ENCODE assay signal across 12 cellular contexts in the genomic region with DNA sequence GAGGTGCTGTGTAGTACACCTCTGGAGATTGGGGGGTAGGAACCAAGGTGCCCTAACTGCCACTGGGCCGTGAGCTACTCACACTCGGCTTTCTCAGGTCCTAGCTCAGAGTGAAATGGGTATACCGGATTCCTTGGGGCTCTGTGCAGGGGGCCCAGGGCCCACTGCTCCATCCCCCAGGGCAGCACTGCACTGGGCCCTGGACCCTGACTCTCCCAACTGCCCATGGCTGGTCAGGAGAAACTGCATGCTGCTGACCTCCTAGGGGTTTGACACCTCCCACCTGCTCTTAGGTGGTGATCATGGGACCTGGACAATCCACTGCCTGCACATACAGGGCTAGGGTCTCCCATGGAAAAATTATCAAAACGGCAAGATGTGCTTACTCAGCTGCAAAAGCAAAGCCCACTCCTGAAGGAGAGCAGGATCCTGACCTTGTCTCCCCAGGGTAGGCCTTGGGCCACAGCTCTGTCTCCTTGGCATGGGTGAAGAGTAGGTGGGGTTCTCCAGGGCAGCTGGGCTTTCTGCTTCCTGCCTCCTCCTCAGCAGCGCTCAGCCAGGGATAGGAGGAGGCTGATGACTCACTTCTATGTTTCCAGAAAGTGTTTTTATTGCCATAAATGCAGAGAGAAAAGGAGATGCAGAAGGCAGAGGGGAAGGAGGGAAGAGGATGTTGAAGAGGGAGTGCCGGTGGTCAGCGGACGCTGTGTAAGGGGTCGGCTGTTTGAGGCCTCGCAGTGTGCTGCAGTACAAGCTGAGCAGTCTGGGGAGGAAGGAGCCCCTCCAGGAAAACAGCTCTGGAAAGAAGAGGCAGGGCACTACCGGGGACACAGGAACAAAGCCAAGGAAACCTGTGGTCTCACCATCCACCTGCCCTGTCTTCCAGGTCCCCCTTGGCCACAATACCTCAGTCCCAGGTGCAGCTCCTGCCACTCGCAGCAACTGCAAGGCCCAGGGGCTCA.
DNase-seq lines count a peak whose midpoint lies in the region; ATAC-seq, FAIRE-seq and TF ChIP-seq lines count a peak whose summit lies in the region.
"Had no signal": no experiment of that assay in that cellular context is flagged by ENCODE, and none has a peak within 500 bp of the region (broad histone marks: within the 10 kb centered on the region; RNA-seq: fewer than 3 reads in every experiment).

No MANE protein-coding gene starts in this region.

- intact Hi-C loops in heart left ventricle (cut with DNase I): loop anchor here in 1 of 10 donors (10.0 kb wide), 1 partner anchor 52 kb away; no protein-coding TSS in a partner anchor

- H3K27ac ChIP-seq in heart left ventricle: peak overlapping the region in 2 of 12 donors; percentile 5 to 27
- H3K27ac ChIP-seq: thoracic aorta had no signal

- no peak for TF ChIP-seq CTCF in heart left ventricle (IDR thresholded peaks at IDR 0.05)

- peak in 3 of 4 donors; percentile 70 to 87 (median 73) for ATAC-seq in heart left ventricle
- ATAC-seq in activated CD8-positive, alpha-beta T cell treated with anti-CD3 and anti-CD28 coated beads, Interleukin-2, amount 10 ng/mL, durations not matched to agents 7 days and 5 days: no peak

- no peak overlapping the region for H3K27ac Mint-ChIP-seq in activated CD8-positive, alpha-beta T cell treated with anti-CD3 and anti-CD28 coated beads, Interleukin-2, amount 10 ng/mL, durations not matched to agents 7 days and 5 days

- peaks cover 3% of the 10 kb centered on the region for H3K27me3 Mint-ChIP-seq in activated CD8-positive, alpha-beta T cell treated with anti-CD3 and anti-CD28 coated beads, Interleukin-2, amount 10 ng/mL, durations not matched to agents 7 days and 5 days (ENCODE audit: low read depth)

- POLR2A ChIA-PET in activated CD8-positive, alpha-beta T cell treated with anti-CD3 and anti-CD28 coated beads, Interleukin-2, amount 10 ng/mL, durations not matched to agents 7 days and 5 days (lab: Charles Lee): no interaction called here

- CTCF ChIA-PET in activated CD8-positive, alpha-beta T cell treated with anti-CD3 and anti-CD28 coated beads, Interleukin-2, amount 10 ng/mL, durations not matched to agents 7 days and 5 days (lab: Charles Lee): no interaction called here

- H3K4me1 ChIP-seq in adipocyte (ENCODE audit: control insufficient read depth, insufficient read depth, low read length): peaks cover 10% of the 10 kb centered on the region
- H3K4me1 ChIP-seq in heart left ventricle: peaks cover 0 to 22% (median 2%) of the 10 kb centered on the region in 12 donors

- H3K9me3 ChIP-seq in adipocyte (ENCODE audit: control insufficient read depth, low read length) (no peaks in the 10 kb centered on the region), heart left ventricle (no peaks in the 10 kb centered on the region)
- H3K9me3 ChIP-seq: thoracic aorta had no signal

- peak; percentile 35 for DNase-seq in HK-2 (ENCODE audit: unreplicated experiment)
- DNase-seq in adipocyte (ENCODE audit: low read depth): peak; percentile 76
- DNase-seq in heart left ventricle: peak in 3 of 5 donors; percentile 32 to 62 (median 49)
- peak; percentile 57 for DNase-seq in stromal cell of bone marrow (ENCODE audit: low read depth)
- DNase-seq in C1 segment of cervical spinal cord (lab: John Stamatoyannopoulos, UW): no peak
- DNase-seq in NCI-H526 treated with DMSO at 0.1 percent for 48 hours (lab: John Stamatoyannopoulos, UW): no peak
- DNase-seq in activated CD8-positive, alpha-beta T cell treated with anti-CD3 and anti-CD28 coated beads, Interleukin-2, amount 10 ng/mL, durations not matched to agents 7 days and 5 days: no peak
- no peak for DNase-seq in GM12891 (ENCODE audit: insufficient read length, low spot score)
- DNase-seq: NCI-H2107, T1000 had no signal

- H3K4me3 ChIP-seq in adipocyte (ENCODE audit: low read length): no peak overlapping the region
- H3K4me3 ChIP-seq in heart left ventricle: no peak overlapping the region
- H3K4me3 ChIP-seq: thoracic aorta had no signal

- WGBS in heart left ventricle, 4 donors: 54 to 68% (median 62%) methylated on average over 10 to 12 of the region's 12 CpGs

- TF ChIP-seq POLR2A in heart left ventricle (IDR thresholded peaks at IDR 0.05) (no peak), GM12891 (IDR thresholded peaks at IDR 0.05; ENCODE audit: low read depth, low read length) (no peak)

- H3K36me3 Mint-ChIP-seq in activated CD8-positive, alpha-beta T cell treated with anti-CD3 and anti-CD28 coated beads, Interleukin-2, amount 10 ng/mL, durations not matched to agents 7 days and 5 days (ENCODE audit: low read depth): no peaks in the 10 kb centered on the region

- no peak for FAIRE-seq in GM12891 (lab: Jason Lieb, UNC)
- FAIRE-seq: islet of Langerhans had no signal

- no peaks in the 10 kb centered on the region for H3K36me3 ChIP-seq in adipocyte (ENCODE audit: control insufficient read depth, insufficient read depth, low read length, severe bottlenecking)
- no peaks in the 10 kb centered on the region for H3K36me3 ChIP-seq in heart left ventricle
- H3K36me3 ChIP-seq: thoracic aorta had no signal

- no peaks in the 10 kb centered on the region for H3K27me3 ChIP-seq in adipocyte (replicated peaks; ENCODE audit: control insufficient read depth, insufficient read depth, low read length)
- H3K27me3 ChIP-seq in heart left ventricle: no peaks in the 10 kb centered on the region

- H3K4me3 Mint-ChIP-seq in activated CD8-positive, alpha-beta T cell treated with anti-CD3 and anti-CD28 coated beads, Interleukin-2, amount 10 ng/mL, durations not matched to agents 7 days and 5 days: no peak overlapping the region

- H3K4me1 Mint-ChIP-seq in activated CD8-positive, alpha-beta T cell treated with anti-CD3 and anti-CD28 coated beads, Interleukin-2, amount 10 ng/mL, durations not matched to agents 7 days and 5 days (ENCODE audit: low read depth): peaks cover 14% of the 10 kb centered on the region

- peak overlapping the region; percentile 44 for H3K9ac ChIP-seq in adipocyte (ENCODE audit: low read length)

- no peaks in the 10 kb centered on the region for H3K9me3 Mint-ChIP-seq in activated CD8-positive, alpha-beta T cell treated with anti-CD3 and anti-CD28 coated beads, Interleukin-2, amount 10 ng/mL, durations not matched to agents 7 days and 5 days (ENCODE audit: insufficient read depth)

TF ChIP-seq in GM12891, 5 proteins besides CTCF, POLR2A, EP300 and RAD21:
- TF ChIP-seq POU2F2 (IDR thresholded peaks at IDR 0.05; ENCODE audit: low read depth, low read length) (no peak), TAF1 (IDR thresholded peaks at IDR 0.05; ENCODE audit: low read depth, low read length) (no peak), POLR2AphosphoS5 (IDR thresholded peaks at IDR 0.05; ENCODE audit: low read depth, low read length) (no peak), SPI1 (IDR thresholded peaks at IDR 0.05; ENCODE audit: low read depth, low read length) (no peak), PAX5 (IDR thresholded peaks at IDR 0.05; ENCODE audit: insufficient read depth, low read length, severe bottlenecking) (no peak)

Comparison
In these comparisons a context has a peak if more than half of its experiments do, and no peak if none do; other contexts are left out.
1. DNase-seq: peak in HK-2 (single experiment), adipocyte (single experiment), heart left ventricle (3 of 5) and stromal cell of bone marrow (single experiment); none in C1 segment of cervical spinal cord (0 of 14), NCI-H526 treated with DMSO at 0.1 percent for 48 hours (single experiment), activated CD8-positive, alpha-beta T cell treated with anti-CD3 and anti-CD28 coated beads, Interleukin-2, amount 10 ng/mL, durations not matched to agents 7 days and 5 days (single experiment) and GM12891 (single experiment).